8 cellular contexts compared by ENCODE assay signal in genomic region chr14:73634333-73634833, GRCh38. TPM values are rescaled to one million over a fixed set of nuclear protein-coding genes. Genes with fewer than 3 reads are reported as not detected.
DNase-seq lines count a peak whose midpoint lies in the region; ATAC-seq and TF ChIP-seq lines count a peak whose summit lies in the region.

No MANE protein-coding gene starts in this region.

- no peak overlapping the region for H3K23ac ChIP-seq in H9 (ENCODE audit: insufficient read length, low read depth, low read length)
- H3K23ac ChIP-seq in neuronal stem cell (ENCODE audit: low read depth, low read length, poor library complexity): peak overlapping the region; percentile 75

- H3K14ac ChIP-seq in H9 (ENCODE audit: insufficient read depth, low read length): no peak overlapping the region
- H3K14ac ChIP-seq in neuronal stem cell (ENCODE audit: low read length): no peak overlapping the region

- no peak for DNase-seq in AG09309 (ENCODE audit: low read depth)
- DNase-seq in H9: peak; percentile 93
- DNase-seq in neuronal stem cell (ENCODE audit: low spot score): peak; percentile 45
- DNase-seq in activated gamma-delta T cell treated with Interleukin-2 at 50 U/mL for 16 hours: no peak

- TF ChIP-seq CTCF in AG09309 (IDR thresholded peaks at IDR 0.05; ENCODE audit: control insufficient read depth, insufficient read depth, low read depth, low read length, missing control alignments): peak; percentile 26
- TF ChIP-seq CTCF in H9 (conservative IDR thresholded peaks at IDR 0.05): peak; percentile 61; the same call in 2 of the 3 replicates
- TF ChIP-seq CTCF in VCaP (conservative IDR thresholded peaks at IDR 0.05): 0 out of 2 replicates have a peak, but pooled peaks have one; percentile 15
- peak in 3 of 4 experiments; percentile 42 to 71 (median 48) for TF ChIP-seq CTCF in gastroesophageal sphincter (IDR thresholded peaks at IDR 0.05)

- no peak overlapping the region for H2AK5ac ChIP-seq in H9 (ENCODE audit: insufficient read length, low read length)
- H2AK5ac ChIP-seq in neuronal stem cell (ENCODE audit: low read depth, low read length): peak overlapping the region; percentile 42

- H3K56ac ChIP-seq in H9 (ENCODE audit: insufficient read length, low read depth, low read length): no peak overlapping the region

- no peaks in the 10 kb centered on the region for H3K9me3 Mint-ChIP-seq in H9

- H3K27me3 ChIP-seq in H9 (ENCODE audit: insufficient read depth, low read length) (no peaks in the 10 kb centered on the region), gastroesophageal sphincter (no peaks in the 10 kb centered on the region), neuronal stem cell (ENCODE audit: control insufficient read depth in 3 of 3, insufficient read depth in 3 of 3, low read depth in 1 of 3, low read length in 3 of 3) (peaks cover 0 to 16% (median 13%) of the 10 kb centered on the region in 3 experiments)

- WGBS in H9 (ENCODE audit: extremely low coverage, insufficient read length, low lambda C conversion rate): no CpG with 5 or more reads among the region's 31 CpGs
- 31 to 32% methylated on average over 3 to 4 of the region's 31 CpGs for whole genome bisulfite sequencing in gastroesophageal sphincter (ENCODE audit: low coverage in 1 of 2), 2 donors
- no CpG with 5 or more reads among the region's 31 CpGs for WGBS in neuronal stem cell (ENCODE audit: extremely low coverage in 2 of 2, insufficient read length in 2 of 2, insufficient replicate concordance in 1 of 2), 2 donors

- no peaks in the 10 kb centered on the region for H3K36me3 ChIP-seq in gastroesophageal sphincter
- H3K36me3 ChIP-seq in neuronal stem cell (replicated peaks in 1 of 2; ENCODE audit: control insufficient read depth in 2 of 2, insufficient read depth in 2 of 2, low read length in 2 of 2): no peaks in the 10 kb centered on the region

- no peaks in the 10 kb centered on the region for H3K79me1 ChIP-seq in H9 (ENCODE audit: insufficient read depth, low read depth, low read length, poor library complexity, severe bottlenecking)
- H3K79me1 ChIP-seq in neuronal stem cell (ENCODE audit: low read depth, low read length): no peaks in the 10 kb centered on the region

- H3K4ac ChIP-seq in H9 (ENCODE audit: low read depth, low read length) (no peak overlapping the region), neuronal stem cell (ENCODE audit: low read length) (no peak overlapping the region)

- H3K18ac ChIP-seq in H9 (ENCODE audit: insufficient read length, low read depth, low read length): no peak overlapping the region
- peak overlapping the region; percentile 97 for H3K18ac ChIP-seq in neuronal stem cell (ENCODE audit: low read length)

- no peaks in the 10 kb centered on the region for H4K20me1 ChIP-seq in H9 (ENCODE audit: control insufficient read depth, insufficient read depth, insufficient read length)

- H2BK5ac ChIP-seq in H9 (ENCODE audit: insufficient read length, low read length): no peak overlapping the region
- H2BK5ac ChIP-seq in neuronal stem cell (ENCODE audit: low read length): no peak overlapping the region

- peaks cover 3% of the 10 kb centered on the region; the same call in 1 of the 2 replicates for H3K4me1 ChIP-seq in H9 (ENCODE audit: insufficient read depth, low read length)
- peaks cover 0 to 20% (median 4%) of the 10 kb centered on the region in 3 donors for H3K4me1 ChIP-seq in gastroesophageal sphincter
- peaks cover 6 to 11% of the 10 kb centered on the region in 2 donors for H3K4me1 ChIP-seq in neuronal stem cell (ENCODE audit: control insufficient read depth in 2 of 2, insufficient read depth in 1 of 2, low read depth in 1 of 2, low read length in 2 of 2)

- H4K8ac ChIP-seq in H9 (replicated peaks; ENCODE audit: insufficient read length, low read depth, low read length): no peak overlapping the region
- no peak overlapping the region for H4K8ac ChIP-seq in neuronal stem cell (ENCODE audit: low read depth, low read length)

- peaks cover 4 to 10% of the 10 kb centered on the region in 2 experiments for H3K4me1 Mint-ChIP-seq in H9

- peaks cover 14% of the 10 kb centered on the region for H3K23me2 ChIP-seq in H9 (ENCODE audit: insufficient read length, low read depth, low read length, poor library complexity, severe bottlenecking)

- H3K27ac Mint-ChIP-seq in H9: no peak overlapping the region

- TF ChIP-seq POLR2A in gastroesophageal sphincter (IDR thresholded peaks at IDR 0.05): no peak

- ATAC-seq in gastroesophageal sphincter (peak; percentile 75), GM21381 (IDR thresholded peaks at IDR 0.05; ENCODE audit: unreplicated experiment) (no peak), HG03097 (IDR thresholded peaks at IDR 0.05; ENCODE audit: low FRiP score, unreplicated experiment) (no peak)

- H3K9me3 ChIP-seq in H9 (ENCODE audit: control insufficient read depth, low read depth, low read length): no peaks in the 10 kb centered on the region
- H3K9me3 ChIP-seq in gastroesophageal sphincter: no peaks in the 10 kb centered on the region
- H3K9me3 ChIP-seq in neuronal stem cell (replicated peaks in 1 of 2; ENCODE audit: control insufficient read depth in 2 of 2, insufficient read depth in 1 of 2, low read depth in 1 of 2, low read length in 2 of 2): no peaks in the 10 kb centered on the region

- H2BK20ac ChIP-seq in H9 (ENCODE audit: low read depth, low read length, poor library complexity, severe bottlenecking): no peak overlapping the region

- H4K91ac ChIP-seq in H9 (ENCODE audit: insufficient read length, low read depth, low read length) (no peak overlapping the region), neuronal stem cell (ENCODE audit: low read depth, low read length, poor library complexity) (no peak overlapping the region)

- H3K27ac ChIP-seq in H9 (ENCODE audit: insufficient read length, low read depth, low read length) (peak overlapping the region; percentile 65), VCaP (peak overlapping the region; percentile 67; the same call in 1 of the 2 replicates), gastroesophageal sphincter (peak overlapping the region; percentile 40 to 82 (median 81)), neuronal stem cell (replicated peaks; ENCODE audit: low read length) (no peak overlapping the region)

- H2AFZ ChIP-seq in H9 (ENCODE audit: low read length) (peak overlapping the region; percentile 32), neuronal stem cell (ENCODE audit: low read length) (peak overlapping the region; percentile 100)

- TF ChIP-seq EP300 in gastroesophageal sphincter (IDR thresholded peaks at IDR 0.05): no peak

- no peak overlapping the region for H2BK12ac ChIP-seq in H9 (ENCODE audit: insufficient read length, low read depth, low read length)
- no peak overlapping the region for H2BK12ac ChIP-seq in neuronal stem cell (ENCODE audit: low read length)

- no peaks in the 10 kb centered on the region for H3K36me3 Mint-ChIP-seq in H9 (ENCODE audit: insufficient read depth in 1 of 3, low read depth in 3 of 3)

- no peak overlapping the region for H2BK120ac ChIP-seq in H9 (ENCODE audit: low read depth, low read length, poor library complexity, severe bottlenecking)
- no peak overlapping the region for H2BK120ac ChIP-seq in neuronal stem cell (ENCODE audit: low read depth, low read length)

- H3T11ph ChIP-seq in H9 (ENCODE audit: low read length): no peak overlapping the region

- no peaks in the 10 kb centered on the region for H3K27me3 Mint-ChIP-seq in H9 (ENCODE audit: low read depth)

- H3K9ac ChIP-seq in H9 (ENCODE audit: extremely low read depth, insufficient read length, low read length) (no peak overlapping the region), neuronal stem cell (ENCODE audit: low read depth, low read length, poor library complexity) (peak overlapping the region; percentile 85)

- H3K4me3 ChIP-seq in AG09309 (ENCODE audit: control insufficient read depth, low read depth, low read length): peak overlapping the region; percentile 47; the same call in 1 of the 2 replicates
- peak overlapping the region; percentile 57 to 65 for H3K4me3 ChIP-seq in gastroesophageal sphincter
- H3K4me3 ChIP-seq in neuronal stem cell (ENCODE audit: low read length in 2 of 2): peak overlapping the region; percentile 52 to 80

- peak overlapping the region; percentile 63 to 74 for H3K4me3 Mint-ChIP-seq in H9

- no peaks in the 10 kb centered on the region for H3K79me2 ChIP-seq in H9 (ENCODE audit: insufficient read depth, low read length)

- peak overlapping the region; percentile 8 for H4K5ac ChIP-seq in H9 (ENCODE audit: insufficient read length, low read depth, low read length)

- H3K4me2 ChIP-seq in H9 (ENCODE audit: insufficient read depth, insufficient read length, low read length) (peak overlapping the region; percentile 42), neuronal stem cell (ENCODE audit: insufficient read depth, low read length, poor library complexity, severe bottlenecking) (peak overlapping the region; percentile 98)

- H2BK15ac ChIP-seq in H9 (ENCODE audit: low read depth, low read length): no peak overlapping the region
- peak overlapping the region; percentile 63 for H2BK15ac ChIP-seq in neuronal stem cell (ENCODE audit: low read length)

RNA-seq across cellular contexts. Expression of gene DNAL1, which starts 10.4 kb away (rescaled TPM):
- 12.3 and 17.7 TPM in 2 replicates for total RNA-seq in H9 (2021)
- 10 to 100 TPM in 2 of 4 donors, 1 to 10 TPM in 2; 8.9 to 18.2 (median 10.4) TPM for total RNA-seq in gastroesophageal sphincter
- 15.2 TPM for polyA plus RNA-seq in neuronal stem cell (2013, experiment 1 of 2)
- 13.6 TPM for polyA plus RNA-seq in neuronal stem cell (2013, experiment 2 of 2)

RNA-seq across cellular contexts. Expression of gene ACOT6, which starts 22.1 kb away (rescaled TPM):
- total RNA-seq in H9 (2021): not detected in 2 replicates
- total RNA-seq in gastroesophageal sphincter: not detected
- not detected for polyA plus RNA-seq in neuronal stem cell (2013, experiment 1 of 2)
- not detected for polyA plus RNA-seq in neuronal stem cell (2013, experiment 2 of 2)

RNA-seq across cellular contexts. Expression of gene ACOT4, which starts 42.7 kb away (rescaled TPM):
- total RNA-seq in H9 (2021): 1.8 and 1.9 TPM in 2 replicates
- under 1 TPM in 2 of 4 donors, not detected in 2; 0.31 to 0.50 TPM for total RNA-seq in gastroesophageal sphincter
- 0.20 TPM for polyA plus RNA-seq in neuronal stem cell (2013, experiment 1 of 2)
- 0.10 TPM for polyA plus RNA-seq in neuronal stem cell (2013, experiment 2 of 2)

Comparison
In these comparisons a context has a peak if more than half of its experiments do, and no peak if none do; other contexts are left out.
1. DNase-seq: peak in H9 (single experiment) and neuronal stem cell (single experiment); none in AG09309 (single experiment) and activated gamma-delta T cell treated with Interleukin-2 at 50 U/mL for 16 hours (single experiment).
2. Peak in every context shown above with its lines, with median percentiles within 50 percentile points of each other: H3K4me3 ChIP-seq and CTCF ChIP-seq.